Comparison of ENCODE assay signal across 23 cellular contexts in genomic region chr9:20048437-20048836, GRCh38.
"Had no signal": no experiment of that assay in that cellular context is flagged by ENCODE, and none has a peak within 500 bp of the region (broad histone marks: within the 10 kb centered on the region; RNA-seq: fewer than 3 reads in every experiment).

No MANE protein-coding gene starts in this region.

- H3K9ac ChIP-seq: neural progenitor cell had no signal

- H3K4me3 Mint-ChIP-seq: activated CD4-positive, alpha-beta memory T cell treated with anti-CD3 and anti-CD28 coated beads for 36 hours; activated naive CD4-positive, alpha-beta T cell treated with anti-CD3 and anti-CD28 coated beads for 36 hours; activated T-cell treated with anti-CD3 and anti-CD28 coated beads, Interleukin-2, amount 50 U/mL, for 72 hours; naive thymus-derived CD4-positive, alpha-beta T cell; neural progenitor cell; type B pancreatic cell had no signal

- H2AFZ ChIP-seq: neural progenitor cell had no signal

- H3K36me3 ChIP-seq: esophagus squamous epithelium, gastrocnemius medialis, neural progenitor cell, sigmoid colon, vagina had no signal

- DNase-seq: activated CD4-positive, alpha-beta memory T cell treated with anti-CD3 and anti-CD28 coated beads for 36 hours; activated CD4-positive, alpha-beta T cell treated with anti-CD3 and anti-CD28 coated beads for 48 hours; activated CD4-positive, CD25-positive, alpha-beta regulatory T cell; activated effector memory CD4-positive, alpha-beta T cell treated with Interleukin-2 at 50 U/mL for 16 hours; activated naive CD4-positive, alpha-beta T cell treated with anti-CD3 and anti-CD28 coated beads for 36 hours; activated T-cell treated with anti-CD3 and anti-CD28 coated beads, Interleukin-2, amount 50 U/mL, for 72 hours; cerebellar nuclear complex; esophagus squamous epithelium; gastrocnemius medialis; hippocampal formation; naive thymus-derived CD4-positive, alpha-beta T cell; retina; sigmoid colon; stimulated activated CD4-positive, alpha-beta T cell treated with anti-CD3 and anti-CD28 coated beads, Interleukin-2, amount 100 ng/mL, for 48 hours; stimulated activated CD8-positive, alpha-beta memory T cell treated with anti-CD3 and anti-CD28 coated beads, Interleukin-4, amount 100 ng/mL, for 48 hours; stimulated activated naive CD4-positive, alpha-beta T cell; testis had no signal

- H3K27ac Mint-ChIP-seq: activated CD4-positive, alpha-beta memory T cell treated with anti-CD3 and anti-CD28 coated beads for 36 hours; activated naive CD4-positive, alpha-beta T cell treated with anti-CD3 and anti-CD28 coated beads for 36 hours; activated T-cell treated with anti-CD3 and anti-CD28 coated beads, Interleukin-2, amount 50 U/mL, for 72 hours; neural progenitor cell; type B pancreatic cell had no signal

- H3K4me1 ChIP-seq: esophagus squamous epithelium, gastrocnemius medialis, neural progenitor cell, sigmoid colon, testis, vagina had no signal

- H3K9me3 Mint-ChIP-seq: activated CD4-positive, alpha-beta memory T cell treated with anti-CD3 and anti-CD28 coated beads for 36 hours; activated naive CD4-positive, alpha-beta T cell treated with anti-CD3 and anti-CD28 coated beads for 36 hours; neural progenitor cell; type B pancreatic cell had no signal

- ATAC-seq: activated T-cell treated with anti-CD3 and anti-CD28 coated beads, Interleukin-2, amount 50 U/mL, for 72 hours; gastrocnemius medialis; naive thymus-derived CD4-positive, alpha-beta T cell had no signal

- H3K4me2 ChIP-seq: neural progenitor cell, smooth muscle cell had no signal

- FAIRE-seq: islet of Langerhans had no signal

- H3K27me3 ChIP-seq: esophagus squamous epithelium, gastrocnemius medialis, neural progenitor cell, sigmoid colon, testis, vagina had no signal

- H3K4me3 ChIP-seq: coronary artery, esophagus squamous epithelium, gastrocnemius medialis, neural progenitor cell, sigmoid colon, smooth muscle cell, testis, vagina had no signal

- H3K36me3 Mint-ChIP-seq: activated CD4-positive, alpha-beta memory T cell treated with anti-CD3 and anti-CD28 coated beads for 36 hours; neural progenitor cell; type B pancreatic cell had no signal

- H3K27me3 Mint-ChIP-seq: activated CD4-positive, alpha-beta memory T cell treated with anti-CD3 and anti-CD28 coated beads for 36 hours; naive thymus-derived CD4-positive, alpha-beta T cell; type B pancreatic cell had no signal

- H3K9me3 ChIP-seq: esophagus squamous epithelium, gastrocnemius medialis, sigmoid colon, testis, vagina had no signal

- H3K27ac ChIP-seq: coronary artery, esophagus squamous epithelium, gastrocnemius medialis, neural progenitor cell, sigmoid colon, testis, vagina had no signal
